1 cellular context compared by ENCODE assay signal in the genomic region with DNA sequence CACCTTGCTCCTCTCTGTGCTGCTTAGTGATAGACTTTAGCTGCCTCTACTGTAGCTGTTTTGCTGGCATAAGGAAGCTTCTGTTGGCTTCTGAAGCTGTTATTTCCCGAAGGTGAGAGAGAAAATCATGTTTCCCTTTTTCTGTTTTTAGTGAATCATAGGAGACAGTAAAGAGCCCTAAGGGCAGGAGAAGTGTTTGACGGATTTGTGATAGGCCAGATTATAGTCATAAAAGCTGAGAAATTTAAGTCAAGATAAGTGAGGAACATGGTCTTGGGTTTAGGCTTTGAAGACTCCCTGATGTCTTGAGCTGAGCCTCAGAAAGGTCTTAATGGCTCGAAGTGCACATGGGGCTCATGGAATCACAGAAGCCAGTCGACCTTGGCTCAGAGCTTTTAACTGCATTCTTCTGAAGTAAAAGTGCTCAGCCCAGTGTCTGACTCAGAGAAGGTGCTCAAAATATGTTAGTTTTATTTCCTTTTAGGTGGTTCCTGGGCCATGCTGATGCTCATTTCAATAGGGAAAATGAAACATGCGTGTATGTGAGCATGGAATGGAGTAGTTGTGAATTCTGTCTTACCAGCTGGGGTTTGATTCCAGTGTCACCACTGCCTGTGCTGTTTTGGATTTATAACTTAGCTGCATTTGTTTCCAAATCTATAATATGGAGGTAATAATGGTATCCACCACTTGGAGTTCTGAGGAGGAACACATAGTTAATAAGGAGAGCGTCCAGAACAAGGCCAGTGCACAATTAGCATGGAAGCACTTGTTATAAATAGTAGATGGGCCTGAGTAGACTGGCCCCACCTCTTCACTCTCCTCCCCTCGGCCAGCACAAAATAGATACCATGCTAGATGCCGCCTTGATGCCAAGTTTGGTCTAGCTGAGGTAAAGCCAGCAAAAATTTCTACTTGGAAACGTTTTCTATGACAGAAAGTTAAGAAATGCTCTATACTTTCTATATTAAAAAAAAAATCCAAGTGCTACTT.
TF ChIP-seq lines count a peak whose summit lies in the region.

No MANE protein-coding gene starts in this region.

TF ChIP-seq in GM23338, 12 proteins besides CTCF, POLR2A, EP300 and RAD21 (continued from another document):
- TF ChIP-seq ZNF331 (CRISPR knock-in tag; IDR thresholded peaks at IDR 0.05; ENCODE audit: low read depth) (no peak), CREB1 (CRISPR knock-in tag; IDR thresholded peaks at IDR 0.05; ENCODE audit: low read depth) (no peak), POLR2AphosphoS5 (IDR thresholded peaks at IDR 0.05; ENCODE audit: low read depth) (no peak), ZNF114 (CRISPR knock-in tag; IDR thresholded peaks at IDR 0.05) (no peak), EZH2 (IDR thresholded peaks at IDR 0.05; ENCODE audit: low read depth, unreplicated experiment) (no peak), NANOG (IDR thresholded peaks at IDR 0.05; ENCODE audit: borderline replicate concordance) (no peak), JUNB (IDR thresholded peaks at IDR 0.05; ENCODE audit: unreplicated experiment) (no peak)
- TF ChIP-seq, protein P1, sequence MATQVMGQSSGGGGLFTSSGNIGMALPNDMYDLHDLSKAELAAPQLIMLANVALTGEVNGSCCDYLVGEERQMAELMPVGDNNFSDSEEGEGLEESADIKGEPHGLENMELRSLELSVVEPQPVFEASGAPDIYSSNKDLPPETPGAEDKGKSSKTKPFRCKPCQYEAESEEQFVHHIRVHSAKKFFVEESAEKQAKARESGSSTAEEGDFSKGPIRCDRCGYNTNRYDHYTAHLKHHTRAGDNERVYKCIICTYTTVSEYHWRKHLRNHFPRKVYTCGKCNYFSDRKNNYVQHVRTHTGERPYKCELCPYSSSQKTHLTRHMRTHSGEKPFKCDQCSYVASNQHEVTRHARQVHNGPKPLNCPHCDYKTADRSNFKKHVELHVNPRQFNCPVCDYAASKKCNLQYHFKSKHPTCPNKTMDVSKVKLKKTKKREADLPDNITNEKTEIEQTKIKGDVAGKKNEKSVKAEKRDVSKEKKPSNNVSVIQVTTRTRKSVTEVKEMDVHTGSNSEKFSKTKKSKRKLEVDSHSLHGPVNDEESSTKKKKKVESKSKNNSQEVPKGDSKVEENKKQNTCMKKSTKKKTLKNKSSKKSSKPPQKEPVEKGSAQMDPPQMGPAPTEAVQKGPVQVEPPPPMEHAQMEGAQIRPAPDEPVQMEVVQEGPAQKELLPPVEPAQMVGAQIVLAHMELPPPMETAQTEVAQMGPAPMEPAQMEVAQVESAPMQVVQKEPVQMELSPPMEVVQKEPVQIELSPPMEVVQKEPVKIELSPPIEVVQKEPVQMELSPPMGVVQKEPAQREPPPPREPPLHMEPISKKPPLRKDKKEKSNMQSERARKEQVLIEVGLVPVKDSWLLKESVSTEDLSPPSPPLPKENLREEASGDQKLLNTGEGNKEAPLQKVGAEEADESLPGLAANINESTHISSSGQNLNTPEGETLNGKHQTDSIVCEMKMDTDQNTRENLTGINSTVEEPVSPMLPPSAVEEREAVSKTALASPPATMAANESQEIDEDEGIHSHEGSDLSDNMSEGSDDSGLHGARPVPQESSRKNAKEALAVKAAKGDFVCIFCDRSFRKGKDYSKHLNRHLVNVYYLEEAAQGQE (IDR thresholded peaks at IDR 0.05; ENCODE audit: unreplicated experiment) = no peak
